In genomic region chr12:108582981-108583770, GRCh38 we compare ENCODE assay signal across 12 cellular contexts. TPM values are rescaled to one million over a fixed set of nuclear protein-coding genes. Genes with fewer than 3 reads are reported as not detected.
DNase-seq lines count a peak whose midpoint lies in the region; TF ChIP-seq lines count a peak whose summit lies in the region.
"Had no signal": no experiment of that assay in that cellular context is flagged by ENCODE, and none has a peak within 500 bp of the region (broad histone marks: within the 10 kb centered on the region; RNA-seq: fewer than 3 reads in every experiment).

No MANE protein-coding gene starts in this region.

- no peak for TF ChIP-seq CTCF in hepatocyte (IDR thresholded peaks at IDR 0.05; ENCODE audit: poor library complexity)
- no peak for TF ChIP-seq CTCF in osteoblast (IDR thresholded peaks at IDR 0.05; ENCODE audit: extremely low read depth, low read depth, low read length)

- H3K9me3 ChIP-seq in SJCRH30 (replicated peaks) = no peaks in the 10 kb centered on the region
- H3K9me3 ChIP-seq in hepatocyte (ENCODE audit: low read depth) = no peaks in the 10 kb centered on the region
- no peaks in the 10 kb centered on the region for H3K9me3 ChIP-seq in osteoblast (ENCODE audit: low read depth, low read length)

- H3K9me2 ChIP-seq in hepatocyte (replicated peaks; ENCODE audit: insufficient read depth) = no peaks in the 10 kb centered on the region

- H3K27me3 ChIP-seq in SJCRH30 (no peaks in the 10 kb centered on the region), hepatocyte (no peaks in the 10 kb centered on the region), osteoblast (ENCODE audit: insufficient read depth, low read length) (no peaks in the 10 kb centered on the region)

- DNase-seq in SJCRH30 (peak; percentile 82 to 89), hepatocyte (ENCODE audit: low spot score) (no peak), osteoblast (ENCODE audit: insufficient read length, low spot score, missing footprints) (peak; percentile 65), RPMI8226 (no peak), NCI-H2171 treated with DMSO at 0.1 percent for 48 hours (lab: John Stamatoyannopoulos, UW) (no peak), DMS79 treated with DMSO at 0.1 percent for 48 hours (lab: John Stamatoyannopoulos, UW) (no peak), occipital lobe (lab: John Stamatoyannopoulos, UW) (no peak)
- DNase-seq: EL; GM23248; NK-92 treated with Interleukin-12 subunit alpha and Interleukin-12 subunit beta, amount 100 ng/mL, for 24 hours; OCI-M1 had no signal

- H3K79me2 ChIP-seq in hepatocyte = no peaks in the 10 kb centered on the region
- no peaks in the 10 kb centered on the region for H3K79me2 ChIP-seq in osteoblast (ENCODE audit: insufficient read depth, low read length)

- H3K36me3 ChIP-seq in SJCRH30 (no peaks in the 10 kb centered on the region), hepatocyte (replicated peaks; ENCODE audit: insufficient read depth, low read depth) (no peaks in the 10 kb centered on the region), osteoblast (ENCODE audit: insufficient read depth, low read length) (no peaks in the 10 kb centered on the region)

- 75% methylated on average over 9 of the region's 9 CpGs for WGBS in hepatocyte (ENCODE audit: low lambda C conversion rate, missing lambda C conversion rate)

- H3K4me1 ChIP-seq in SJCRH30 = peaks cover 38% of the 10 kb centered on the region
- H3K4me1 ChIP-seq in hepatocyte (ENCODE audit: insufficient read depth) = peaks cover 28% of the 10 kb centered on the region
- H3K4me1 ChIP-seq in osteoblast (ENCODE audit: insufficient read depth, low read length) = no peaks in the 10 kb centered on the region

- H3K27ac ChIP-seq in SJCRH30 (peak overlapping the region; percentile 83), hepatocyte (peak overlapping the region; percentile 45), osteoblast (ENCODE audit: low read depth, low read length) (no peak overlapping the region)
- H3K27ac ChIP-seq: GM23248 had no signal

- H4K20me1 ChIP-seq in hepatocyte (ENCODE audit: insufficient read depth, poor library complexity, severe bottlenecking) (no peaks in the 10 kb centered on the region), osteoblast (ENCODE audit: insufficient read depth, low read length) (no peaks in the 10 kb centered on the region)

- no peak overlapping the region for H3K4me3 ChIP-seq in SJCRH30
- no peak overlapping the region for H3K4me3 ChIP-seq in hepatocyte
- H3K4me3 ChIP-seq in osteoblast (ENCODE audit: insufficient read depth, low read length) = no peak overlapping the region
- H3K4me3 ChIP-seq: GM23248 had no signal

- H3K4me2 ChIP-seq in hepatocyte (no peak overlapping the region), osteoblast (ENCODE audit: insufficient read depth, low read length) (no peak overlapping the region)

- H2AFZ ChIP-seq in hepatocyte (no peak overlapping the region), osteoblast (ENCODE audit: low read length) (no peak overlapping the region)
- H2AFZ ChIP-seq: GM23248 had no signal

RNA-seq across cellular contexts. Expression of gene TMEM119, which starts 14.7 kb away (rescaled TPM):
- total RNA-seq in SJCRH30 (2014; rRNA removed; shearing (Covaris generic)) = 19.1 TPM in 2 replicates
- 69.7 and 70.1 TPM in 2 replicates for total RNA-seq in hepatocyte
- 54.4 and 59.6 TPM in 2 replicates for polyA plus RNA-seq in hepatocyte
- 359 and 362 TPM in 2 replicates for total RNA-seq in osteoblast
- 2.2 TPM for total RNA-seq in occipital lobe
- total RNA-seq: HT-29 had no signal

RNA-seq across cellular contexts. Expression of gene ISCU, which starts 20.8 kb away (rescaled TPM):
- 65.0 and 70.1 TPM in 2 replicates for total RNA-seq in SJCRH30 (2014; rRNA removed; shearing (Covaris generic))
- total RNA-seq in hepatocyte (107 and 116 TPM in 2 replicates), osteoblast (166 and 184 TPM in 2 replicates), occipital lobe (36.2 TPM)
- 149 and 169 TPM in 2 replicates for polyA plus RNA-seq in hepatocyte

RNA-seq across cellular contexts. Expression of gene SART3, which starts 22.2 kb away (rescaled TPM):
- total RNA-seq in SJCRH30 (2014; rRNA removed; shearing (Covaris generic)) = 101 and 104 TPM in 2 replicates
- total RNA-seq in hepatocyte = 41.0 and 60.4 TPM in 2 replicates
- polyA plus RNA-seq in hepatocyte = 20.0 and 25.0 TPM in 2 replicates
- 39.8 and 57.9 TPM in 2 replicates for total RNA-seq in osteoblast
- 66.0 TPM for total RNA-seq in occipital lobe

RNA-seq across cellular contexts. Expression of gene SELPLG, which starts 50.5 kb away (rescaled TPM):
- 0.15 and 0.32 TPM in 2 replicates for total RNA-seq in SJCRH30 (2014; rRNA removed; shearing (Covaris generic))
- 0.37 and 0.72 TPM in 2 replicates for total RNA-seq in hepatocyte
- 1.5 and 1.8 TPM in 2 replicates for polyA plus RNA-seq in hepatocyte
- total RNA-seq in osteoblast = 1.1 and 1.2 TPM in 2 replicates
- 2.0 TPM for total RNA-seq in occipital lobe
- total RNA-seq: HT-29 had no signal

Comparison
In these comparisons a context has a peak if more than half of its experiments do, and no peak if none do; other contexts are left out.
1. DNase-seq: peak in SJCRH30 (2 of 2) and osteoblast (single experiment); none in hepatocyte (single experiment), RPMI8226 (single experiment), NCI-H2171 treated with DMSO at 0.1 percent for 48 hours (single experiment), DMS79 treated with DMSO at 0.1 percent for 48 hours (single experiment) and occipital lobe (single experiment).